ENCODE assay signal across 21 cellular contexts in the genomic region with DNA sequence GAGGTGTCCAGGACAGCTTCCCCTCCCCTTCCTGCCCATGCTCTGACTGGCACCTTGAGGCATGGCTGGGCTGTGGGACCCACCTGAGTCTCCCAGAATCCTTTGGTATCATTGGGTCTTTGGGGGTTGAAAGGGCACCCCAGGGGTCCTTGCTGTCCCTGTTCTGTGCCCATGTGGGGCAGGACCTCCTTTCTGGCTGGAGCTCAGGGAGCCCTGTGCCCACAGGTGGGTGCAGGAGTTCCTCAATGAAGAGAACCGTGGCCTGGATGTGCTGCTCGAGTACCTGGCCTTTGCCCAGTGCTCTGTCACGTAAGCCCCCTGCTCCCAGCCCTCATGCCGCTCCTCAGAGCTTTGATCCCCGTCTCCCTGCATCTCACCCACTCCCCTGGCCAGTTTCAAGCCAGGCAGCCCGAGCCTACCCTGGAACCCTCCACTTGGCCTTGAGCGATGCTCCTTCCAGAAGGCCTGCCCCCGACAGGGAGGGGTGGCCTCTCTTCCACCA. TPM values are rescaled to one million over a fixed set of nuclear protein-coding genes. Genes with fewer than 3 reads are reported as not detected.
A peak's percentile ranks its signal among the peaks of the same experiment; 100 is the strongest.
DNase-seq lines count a peak whose midpoint lies in the region; ATAC-seq, FAIRE-seq and TF ChIP-seq lines count a peak whose summit lies in the region.
"Had no signal": no experiment of that assay in that cellular context is flagged by ENCODE, and none has a peak within 500 bp of the region (broad histone marks: within the 10 kb centered on the region; RNA-seq: fewer than 3 reads in every experiment).

No MANE protein-coding gene starts in this region.

- H3K9me3 ChIP-seq in T-helper 17 cell (ENCODE audit: control insufficient read depth, low read length, poor library complexity, severe bottlenecking): no peaks in the 10 kb centered on the region
- no peaks in the 10 kb centered on the region for H3K9me3 ChIP-seq in H1 (ENCODE audit: insufficient read depth in 2 of 2, low read depth in 1 of 2, low read length in 1 of 2)
- H3K9me3 ChIP-seq: HAP-1, pancreas, sigmoid colon had no signal

- no peaks in the 10 kb centered on the region for H3K79me2 ChIP-seq in H1 (ENCODE audit: control insufficient read depth in 1 of 2, insufficient read depth in 2 of 2, low read length in 2 of 2)

- peaks cover 0 to 13% (median 2%) of the 10 kb centered on the region in 4 experiments; a peak in 4 of 7 replicates for H3K27me3 ChIP-seq in H1 (replicated peaks in 1 of 4; ENCODE audit: control insufficient read depth in 3 of 4, extremely low read depth in 1 of 4, insufficient read depth in 3 of 4, low read length in 3 of 4)
- H3K27me3 ChIP-seq: pancreas had no signal

- H2BK20ac ChIP-seq in H1 (ENCODE audit: low read length): no peak overlapping the region

- CTCF ChIA-PET in activated naive CD4-positive, alpha-beta T cell treated with anti-CD3 and anti-CD28 coated beads, Interleukin-2, amount 10 ng/mL, durations not matched to agents 7 days and 5 days (lab: Charles Lee): interaction anchor here (2.0 to 10.3 kb wide), 3 partner anchors 13 to 44 kb away, joined by 8 to 276 read pairs (median 19); partner anchors contain the start of gene FMNL1
- CTCF ChIA-PET in H1 (lab: Charles Lee; ENCODE audit: partially characterized antibody): interaction anchor here (0.5 to 22.1 kb wide), 6 partner anchors 11 to 160 kb away, joined by 3 to 362 read pairs (median 112); partner anchors contain the start of gene FMNL1

- no peak overlapping the region for H4K5ac ChIP-seq in H1 (ENCODE audit: insufficient read length, low read depth, low read length)

- peak overlapping the region; percentile 25; the same call in 1 of the 2 replicates for H4K8ac ChIP-seq in H1 (ENCODE audit: extremely low read depth, insufficient read depth, low read length)

- H2BK5ac ChIP-seq in H1 (ENCODE audit: low read depth, low read length): no peak overlapping the region

- TF ChIP-seq RAD21 in H1 (IDR thresholded peaks at IDR 0.05 in 1 of 2, conservative IDR thresholded peaks at IDR 0.05 in 1 of 2; ENCODE audit: low read depth in 2 of 2, low read length in 2 of 2): no peak

- no peaks in the 10 kb centered on the region for H3K79me1 ChIP-seq in H1 (ENCODE audit: low read depth, low read length)

- no peak overlapping the region for H3K4me3 Mint-ChIP-seq in activated naive CD4-positive, alpha-beta T cell treated with anti-CD3 and anti-CD28 coated beads, Interleukin-2, amount 10 ng/mL, durations not matched to agents 7 days and 5 days
- no peak overlapping the region for H3K4me3 Mint-ChIP-seq in T-helper 17 cell
- H3K4me3 Mint-ChIP-seq in stimulated activated memory B cell treated with anti-CD40 and anti-IgM and Interleukin-4, amounts not matched to agents 10 μg/mL and 1 μg/mL and 100 μg/mL, for 72 hours: no peak overlapping the region

- H3K36me3 Mint-ChIP-seq in activated naive CD4-positive, alpha-beta T cell treated with anti-CD3 and anti-CD28 coated beads, Interleukin-2, amount 10 ng/mL, durations not matched to agents 7 days and 5 days: peaks cover 49% of the 10 kb centered on the region
- peaks cover 8% of the 10 kb centered on the region for H3K36me3 Mint-ChIP-seq in T-helper 17 cell (ENCODE audit: low read depth)
- H3K36me3 Mint-ChIP-seq in stimulated activated memory B cell treated with anti-CD40 and anti-IgM and Interleukin-4, amounts not matched to agents 10 μg/mL and 1 μg/mL and 100 μg/mL, for 72 hours: peaks cover 45% of the 10 kb centered on the region

- H2BK12ac ChIP-seq in H1 (ENCODE audit: low read depth, low read length): no peak overlapping the region

- no peak overlapping the region for H3K4me3 ChIP-seq in H1 (ENCODE audit: extremely low read depth in 1 of 4, insufficient read depth in 2 of 4, low read depth in 3 of 4, low read length in 4 of 4)
- H3K4me3 ChIP-seq: HAP-1, pancreas, sigmoid colon had no signal

- 90% methylated on average over 8 of the region's 8 CpGs; no CpG with 5 or more reads in 1 of the 2 experiments for WGBS in H1 (ENCODE audit: extremely low coverage in 1 of 2, insufficient coverage in 1 of 2, insufficient read length in 1 of 2, insufficient replicate concordance in 2 of 2, low coverage in 1 of 2, low lambda C conversion rate in 2 of 2, missing lambda C conversion rate in 1 of 2), 2 experiments

- no peak overlapping the region for H3K27ac ChIP-seq in H1 (ENCODE audit: low read depth, low read length)
- H3K27ac ChIP-seq: pancreas, sigmoid colon had no signal

- H3K4ac ChIP-seq in H1 (replicated peaks; ENCODE audit: insufficient read length, low read depth, low read length): no peak overlapping the region

- H3K9me3 Mint-ChIP-seq in activated naive CD4-positive, alpha-beta T cell treated with anti-CD3 and anti-CD28 coated beads, Interleukin-2, amount 10 ng/mL, durations not matched to agents 7 days and 5 days: no peaks in the 10 kb centered on the region
- no peaks in the 10 kb centered on the region for H3K9me3 Mint-ChIP-seq in stimulated activated memory B cell treated with anti-CD40 and anti-IgM and Interleukin-4, amounts not matched to agents 10 μg/mL and 1 μg/mL and 100 μg/mL, for 72 hours

- no peak for ATAC-seq in T-helper 17 cell
- no peak for ATAC-seq in stimulated activated memory B cell treated with anti-CD40 and anti-IgM and Interleukin-4, amounts not matched to agents 10 μg/mL and 1 μg/mL and 100 μg/mL, for 72 hours
- ATAC-seq: pancreas had no signal

- no peak overlapping the region for H2BK120ac ChIP-seq in H1 (replicated peaks; ENCODE audit: low read depth, low read length)

- H4K91ac ChIP-seq in H1 (replicated peaks; ENCODE audit: insufficient read length, low read length): no peak overlapping the region

- POLR2A ChIA-PET in H1 (lab: Charles Lee; ENCODE audit: partially characterized antibody): interaction anchor here (1.1 kb wide), 1 partner anchor 11 kb away, joined by 3 read pairs; the partner anchor contains the start of gene FMNL1

- no peak overlapping the region for H2AK5ac ChIP-seq in H1 (ENCODE audit: low read depth, low read length)

- no peak for TF ChIP-seq CTCF in H1 (IDR thresholded peaks at IDR 0.05; ENCODE audit: control extremely low read depth in 1 of 3, insufficient read depth in 1 of 3, low read depth in 1 of 3, low read length in 3 of 3)

- no peak overlapping the region for H3K4me2 ChIP-seq in H1 (ENCODE audit: insufficient read depth in 1 of 2, low read depth in 2 of 2, low read length in 2 of 2)
- H3K4me2 ChIP-seq: KMS-11 had no signal

- H3K27me3 Mint-ChIP-seq in activated naive CD4-positive, alpha-beta T cell treated with anti-CD3 and anti-CD28 coated beads, Interleukin-2, amount 10 ng/mL, durations not matched to agents 7 days and 5 days: no peaks in the 10 kb centered on the region
- no peaks in the 10 kb centered on the region for H3K27me3 Mint-ChIP-seq in T-helper 17 cell
- H3K27me3 Mint-ChIP-seq in stimulated activated memory B cell treated with anti-CD40 and anti-IgM and Interleukin-4, amounts not matched to agents 10 μg/mL and 1 μg/mL and 100 μg/mL, for 72 hours: no peaks in the 10 kb centered on the region

- H2BK15ac ChIP-seq in H1 (ENCODE audit: low read length): no peak overlapping the region

- DNase-seq in activated naive CD4-positive, alpha-beta T cell treated with anti-CD3 and anti-CD28 coated beads, Interleukin-2, amount 10 ng/mL, durations not matched to agents 7 days and 5 days: peak; percentile 18
- DNase-seq in activated naive CD4-positive, alpha-beta T cell (lab: John Stamatoyannopoulos, UW): no peak
- DNase-seq in T-helper 17 cell: no peak
- DNase-seq in H1 (ENCODE audit: low read depth in 1 of 2, low spot score in 2 of 2): no peak
- no peak for DNase-seq in NCI-H1436 (lab: John Stamatoyannopoulos, UW)
- no peak for DNase-seq in RPMI8226
- DNase-seq in epidermal melanocyte (ENCODE audit: insufficient read length, low spot score): no peak
- DNase-seq: activated CD4-positive, CD25-positive, alpha-beta regulatory T cell; amygdala; caudate nucleus; head of caudate nucleus; NCI-H1048; NCI-H524 treated with DMSO at 0.1 percent for 48 hours; SHP77; sigmoid colon had no signal

- H2AFZ ChIP-seq in H1 (ENCODE audit: low read length): no peak overlapping the region

- H3K23ac ChIP-seq in H1 (ENCODE audit: insufficient read length): no peak overlapping the region

- peaks cover 6 to 26% (median 14%) of the 10 kb centered on the region in 4 experiments for H3K4me1 ChIP-seq in H1 (replicated peaks in 1 of 4; ENCODE audit: control insufficient read depth in 3 of 4, insufficient read depth in 4 of 4, low read length in 3 of 4)
- H3K4me1 ChIP-seq: HAP-1 had no signal

- no peak for FAIRE-seq in H1 (lab: Jason Lieb, UNC)
- FAIRE-seq: pancreas had no signal

- peaks cover 72% of the 10 kb centered on the region for H3K4me1 Mint-ChIP-seq in activated naive CD4-positive, alpha-beta T cell treated with anti-CD3 and anti-CD28 coated beads, Interleukin-2, amount 10 ng/mL, durations not matched to agents 7 days and 5 days
- H3K4me1 Mint-ChIP-seq in T-helper 17 cell: peaks cover 57% of the 10 kb centered on the region
- peaks cover 91% of the 10 kb centered on the region for H3K4me1 Mint-ChIP-seq in stimulated activated memory B cell treated with anti-CD40 and anti-IgM and Interleukin-4, amounts not matched to agents 10 μg/mL and 1 μg/mL and 100 μg/mL, for 72 hours

- TF ChIP-seq EP300 in H1 (IDR thresholded peaks at IDR 0.05; ENCODE audit: borderline replicate concordance in 1 of 2, low read depth in 2 of 2, low read length in 2 of 2): no peak

- H3K18ac ChIP-seq in H1 (ENCODE audit: extremely low read depth, low read length): no peak overlapping the region

- peaks cover 0 to 3% of the 10 kb centered on the region in 2 experiments for H4K20me1 ChIP-seq in H1 (replicated peaks in 1 of 2; ENCODE audit: control insufficient read depth in 1 of 2, insufficient read depth in 2 of 2, low read length in 2 of 2)

- no peak for TF ChIP-seq POLR2A in H1 (IDR thresholded peaks at IDR 0.05; ENCODE audit: control extremely low read depth in 1 of 2, low read depth in 2 of 2, low read length in 2 of 2)

- H3K36me3 ChIP-seq in H1 (ENCODE audit: control insufficient read depth in 2 of 4, insufficient read depth in 4 of 4, low read length in 3 of 4): no peaks in the 10 kb centered on the region
- H3K36me3 ChIP-seq: HAP-1, pancreas, sigmoid colon had no signal

- H3K27ac Mint-ChIP-seq in activated naive CD4-positive, alpha-beta T cell treated with anti-CD3 and anti-CD28 coated beads, Interleukin-2, amount 10 ng/mL, durations not matched to agents 7 days and 5 days: peak overlapping the region; percentile 81
- H3K27ac Mint-ChIP-seq in T-helper 17 cell: peak overlapping the region; percentile 100
- peak overlapping the region; percentile 97 for H3K27ac Mint-ChIP-seq in stimulated activated memory B cell treated with anti-CD40 and anti-IgM and Interleukin-4, amounts not matched to agents 10 μg/mL and 1 μg/mL and 100 μg/mL, for 72 hours

- no peak overlapping the region for H3K56ac ChIP-seq in H1 (replicated peaks; ENCODE audit: insufficient read length, low read depth, low read length)

- no peak overlapping the region for H3K14ac ChIP-seq in H1 (ENCODE audit: insufficient read length)

- H3K23me2 ChIP-seq in H1 (ENCODE audit: low read depth, low read length): no peaks in the 10 kb centered on the region

- no peak overlapping the region for H3K9ac ChIP-seq in H1 (replicated peaks in 1 of 4; ENCODE audit: extremely low read depth in 1 of 4, low read depth in 3 of 4, low read length in 3 of 4)
- H3K9ac ChIP-seq: KMS-11 had no signal

RNA-seq across cellular contexts. Expression of gene FMNL1, which starts 11.8 kb away (rescaled TPM):
- 100 to 1,000 TPM; 509 to 550 TPM for total RNA-seq in T-helper 17 cell
- 8.6 and 9.8 TPM in 2 replicates for total RNA-seq in H1 (2021; fragmentation: NEBNext Ultra II Directional; extraction: Animal tissue kit (Norgen Biotek cat#: 25700))
- polyA plus RNA-seq in H1 (2011; rRNA removed): 2.5 and 5.3 TPM in 2 replicates
- polyA plus RNA-seq in H1 (2011; cell fraction: cytosol; rRNA removed): 3.5 TPM
- polyA plus RNA-seq in H1 (2011; cell fraction: nucleus; rRNA removed): 17.2 TPM
- 6.9 to 11.7 TPM (median 8.4 TPM) in 4 replicates for polyA plus RNA-seq in H1 (2012, experiment 1 of 2)
- 7.1 TPM for polyA plus RNA-seq in H1 (2012, experiment 2 of 2)
- 6.8 TPM for polyA plus RNA-seq in H1 (2013, experiment 1 of 2)
- 7.0 TPM for polyA plus RNA-seq in H1 (2013, experiment 2 of 2)
- 1.9 and 2.8 TPM in 2 replicates for polyA minus RNA-seq in H1 (2011; rRNA and poly(A)+ RNA removed)
- polyA minus RNA-seq in H1 (2011; cell fraction: cytosol; rRNA and poly(A)+ RNA removed): 3.7 TPM
- polyA minus RNA-seq in H1 (2011; cell fraction: nucleus; rRNA and poly(A)+ RNA removed): 6.9 TPM

RNA-seq across cellular contexts. Expression of gene SPATA32, which starts 28.4 kb away (rescaled TPM):
- total RNA-seq in T-helper 17 cell: under 1 TPM in 1 of 2 donors, not detected in 1; 0.17 TPM
- total RNA-seq in H1 (2021; fragmentation: NEBNext Ultra II Directional; extraction: Animal tissue kit (Norgen Biotek cat#: 25700)): not detected in 2 replicates
- 0.11 and 0.24 TPM in 2 replicates for polyA plus RNA-seq in H1 (2011; rRNA removed)
- polyA plus RNA-seq in H1 (2011; cell fraction: cytosol; rRNA removed): 0.19 TPM
- 0.31 TPM for polyA plus RNA-seq in H1 (2011; cell fraction: nucleus; rRNA removed)
- polyA plus RNA-seq in H1 (2012, experiment 1 of 2): 0.15 to 0.52 TPM (median 0.28 TPM) in 3 of 4 replicates, not detected in the other
- polyA plus RNA-seq in H1 (2012, experiment 2 of 2): 0.13 TPM
- polyA plus RNA-seq in H1 (2013, experiment 1 of 2): not detected
- polyA plus RNA-seq in H1 (2013, experiment 2 of 2): 0.06 TPM
- polyA minus RNA-seq in H1 (2011; rRNA and poly(A)+ RNA removed): 0.27 and 0.38 TPM in 2 replicates
- polyA minus RNA-seq in H1 (2011; cell fraction: cytosol; rRNA and poly(A)+ RNA removed): not detected
- polyA minus RNA-seq in H1 (2011; cell fraction: nucleus; rRNA and poly(A)+ RNA removed): not detected
- total RNA-seq: fibroblast of lung, lower leg skin, sigmoid colon had no signal
- polyA plus RNA-seq: fibroblast of lung had no signal

Comparison
In these comparisons a context has a peak if more than half of its experiments do, and no peak if none do; other contexts are left out.
1. RNA of gene FMNL1, which starts 11.8 kb away (total RNA-seq): 509 to 550 TPM in T-helper 17 cell; 8.6 to 9.8 TPM in H1; every median in the first group is over 10 times any median in the second.
2. Peak in every context shown above with its lines, with median percentiles within 50 percentile points of each other: H3K27ac Mint-ChIP-seq.